In genomic region chr17:78278139-78278741, GRCh38 we compare ENCODE assay signal across 1 cellular context.
TF ChIP-seq lines count a peak whose summit lies in the region.

No MANE protein-coding gene starts in this region.

TF ChIP-seq in HCT116, 20 proteins besides CTCF, POLR2A, EP300 and RAD21 (continued from another document):
- TF ChIP-seq ZBTB33 (IDR thresholded peaks at IDR 0.05; ENCODE audit: extremely low read depth, insufficient replicate concordance, low read length) (no peak), SP1 (IDR thresholded peaks at IDR 0.05; ENCODE audit: low read depth) (no peak), TCF7L2 (IDR thresholded peaks at IDR 0.05; ENCODE audit: borderline replicate concordance, extremely low read depth, insufficient read depth, insufficient read length) (no peak), POLR2AphosphoS5 (IDR thresholded peaks at IDR 0.05; ENCODE audit: low read depth, low read length) (no peak), ELF1 (IDR thresholded peaks at IDR 0.05; ENCODE audit: borderline replicate concordance, low read depth) (no peak)
- TF ChIP-seq, protein P1, sequence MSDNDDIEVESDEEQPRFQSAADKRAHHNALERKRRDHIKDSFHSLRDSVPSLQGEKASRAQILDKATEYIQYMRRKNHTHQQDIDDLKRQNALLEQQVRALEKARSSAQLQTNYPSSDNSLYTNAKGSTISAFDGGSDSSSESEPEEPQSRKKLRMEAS (IDR thresholded peaks at IDR 0.05), result no peak
